In genomic region chr18:58858591-58859468, GRCh38 we compare ENCODE assay signal across 15 cellular contexts. TPM values are rescaled to one million over a fixed set of nuclear protein-coding genes. Genes with fewer than 3 reads are reported as not detected.
A peak's percentile ranks its signal among the peaks of the same experiment; 100 is the strongest.
DNase-seq lines count a peak whose midpoint lies in the region; ATAC-seq and TF ChIP-seq lines count a peak whose summit lies in the region.
"Had no signal": no experiment of that assay in that cellular context is flagged by ENCODE, and none has a peak within 500 bp of the region (broad histone marks: within the 10 kb centered on the region; RNA-seq: fewer than 3 reads in every experiment).

No MANE protein-coding gene starts in this region.

- H3K79me1 ChIP-seq in mesendoderm (ENCODE audit: low read length): peaks cover 1% of the 10 kb centered on the region

- WGBS in mesendoderm (ENCODE audit: extremely low coverage, insufficient coverage, low lambda C conversion rate): no CpG with 5 or more reads among the region's 11 CpGs
- WGBS in thyroid gland, 2 donors: 79 to 81% methylated on average over 11 of the region's 11 CpGs

- no peak for TF ChIP-seq POLR2A in thyroid gland (IDR thresholded peaks at IDR 0.05)

- H3K36me3 ChIP-seq in MG63 (no peaks in the 10 kb centered on the region), mesendoderm (ENCODE audit: control insufficient read depth, insufficient read depth, low read length) (no peaks in the 10 kb centered on the region), thyroid gland (no peaks in the 10 kb centered on the region)

- H3K4me2 ChIP-seq in mesendoderm (ENCODE audit: low read length): no peak overlapping the region

- H3K27me3 ChIP-seq in MG63: no peaks in the 10 kb centered on the region
- no peaks in the 10 kb centered on the region for H3K27me3 ChIP-seq in mesendoderm (ENCODE audit: insufficient read depth, low read length, poor library complexity)
- no peaks in the 10 kb centered on the region for H3K27me3 ChIP-seq in thyroid gland

- H3K4me1 Mint-ChIP-seq in endothelial cell (ENCODE audit: unreplicated experiment): peaks cover 46% of the 10 kb centered on the region

- H3K4me3 ChIP-seq in MG63 (no peak overlapping the region), mesendoderm (ENCODE audit: low read length) (no peak overlapping the region), thyroid gland (replicated peaks in 1 of 3) (no peak overlapping the region)

- DNase-seq in MG63 (peak; percentile 76), endothelial cell (ENCODE audit: low spot score) (no peak), mesendoderm (no peak), thyroid gland (peak; percentile 19 to 32), A172 (ENCODE audit: low spot score) (no peak)
- DNase-seq: Caco-2; NCI-H524; stimulated activated CD4-positive, alpha-beta T cell treated with anti-CD3 and anti-CD28 coated beads, Interleukin-15, amount 100 ng/mL, for 24 hours had no signal

- H3K9me3 ChIP-seq in MG63: peaks cover 3% of the 10 kb centered on the region
- no peaks in the 10 kb centered on the region for H3K9me3 ChIP-seq in thyroid gland
- H3K9me3 ChIP-seq: Caco-2 had no signal

- no peak overlapping the region for H2BK120ac ChIP-seq in mesendoderm (ENCODE audit: low read depth, low read length)

- H2AK5ac ChIP-seq in mesendoderm (ENCODE audit: low read length): peak overlapping the region; percentile 80

- peak overlapping the region; percentile 1 for H3K4me3 Mint-ChIP-seq in endothelial cell (ENCODE audit: unreplicated experiment)
- H3K4me3 Mint-ChIP-seq: mesothelial cell of epicardium; stimulated activated naive CD8-positive, alpha-beta T cell treated with anti-CD3 and anti-CD28 coated beads, Interleukin-15, Interleukin-2, amounts not matched to agents 100 ng/mL and 50 ng/mL, for 24 hours had no signal

- peak overlapping the region; percentile 20 for H3K56ac ChIP-seq in mesendoderm (ENCODE audit: low read length)

- peak overlapping the region; percentile 26 for H2BK5ac ChIP-seq in mesendoderm (ENCODE audit: low read length)

- TF ChIP-seq CTCF in endothelial cell (IDR thresholded peaks at IDR 0.05; ENCODE audit: unreplicated experiment) (no peak), thyroid gland (IDR thresholded peaks at IDR 0.05) (no peak)

- ATAC-seq in GM18520 (IDR thresholded peaks at IDR 0.05; ENCODE audit: unreplicated experiment): no peak
- ATAC-seq in HG03139 (IDR thresholded peaks at IDR 0.05; ENCODE audit: unreplicated experiment): no peak
- no peak for ATAC-seq in GM21447 (IDR thresholded peaks at IDR 0.05; ENCODE audit: unreplicated experiment)
- ATAC-seq: esophagus mucosa, HepG2 had no signal

- H3K27me3 Mint-ChIP-seq in endothelial cell (ENCODE audit: unreplicated experiment): peaks cover 11% of the 10 kb centered on the region

- H3K23ac ChIP-seq in mesendoderm (ENCODE audit: low read length): no peak overlapping the region

- H3K9me3 Mint-ChIP-seq in endothelial cell (ENCODE audit: unreplicated experiment): no peaks in the 10 kb centered on the region
- H3K9me3 Mint-ChIP-seq: mesothelial cell of epicardium; stimulated activated naive CD8-positive, alpha-beta T cell treated with anti-CD3 and anti-CD28 coated beads, Interleukin-15, Interleukin-2, amounts not matched to agents 100 ng/mL and 50 ng/mL, for 24 hours had no signal

- H3K4me1 ChIP-seq in mesendoderm (ENCODE audit: control insufficient read depth, low read depth, low read length) (peaks cover 19% of the 10 kb centered on the region), thyroid gland (peaks cover 37 to 44% of the 10 kb centered on the region in 2 donors)
- H3K4me1 ChIP-seq: Caco-2 had no signal

- no peak overlapping the region for H3K9ac ChIP-seq in mesendoderm (ENCODE audit: low read length)

- no peak overlapping the region for H3K27ac Mint-ChIP-seq in endothelial cell (ENCODE audit: unreplicated experiment)
- H3K27ac Mint-ChIP-seq: stimulated activated naive CD8-positive, alpha-beta T cell treated with anti-CD3 and anti-CD28 coated beads, Interleukin-15, Interleukin-2, amounts not matched to agents 100 ng/mL and 50 ng/mL, for 24 hours had no signal

- H3K27ac ChIP-seq in mesendoderm (ENCODE audit: low read depth, low read length): no peak overlapping the region
- peak overlapping the region; percentile 74 to 99 (median 96) for H3K27ac ChIP-seq in thyroid gland

- no peaks in the 10 kb centered on the region for H3K36me3 Mint-ChIP-seq in endothelial cell (ENCODE audit: low read depth, unreplicated experiment)
- H3K36me3 Mint-ChIP-seq: mesothelial cell of epicardium had no signal

- peak overlapping the region; percentile 71 for H3K4ac ChIP-seq in mesendoderm (ENCODE audit: low read depth, low read length)

- H3K79me2 ChIP-seq in mesendoderm (ENCODE audit: control insufficient read depth, insufficient read depth, low read length): peaks cover 4% of the 10 kb centered on the region

- H3K18ac ChIP-seq in mesendoderm (ENCODE audit: low read length): peak overlapping the region; percentile 13

- peak overlapping the region; percentile 96 for H2BK15ac ChIP-seq in mesendoderm (replicated peaks; ENCODE audit: low read depth)

- intact Hi-C loops in thyroid gland (cut with DNase I): loop anchor here (10.0 kb wide), 1 partner anchor 196 kb away; no protein-coding TSS in a partner anchor

- no peak overlapping the region for H4K8ac ChIP-seq in mesendoderm (ENCODE audit: low read depth, low read length)

- peak overlapping the region; percentile 40 for H4K5ac ChIP-seq in mesendoderm (ENCODE audit: low read length)

RNA-seq across cellular contexts. Expression of gene ZNF532, which starts 5.8 kb away (rescaled TPM):
- 18.6 and 20.2 TPM in 2 replicates for total RNA-seq in MG63 (2014; rRNA removed; shearing (Covaris generic); ENCODE audit: low replicate concordance)
- total RNA-seq in endothelial cell (ENCODE audit: unreplicated experiment): 178 TPM
- 91.0 TPM for polyA plus RNA-seq in mesendoderm (2013, experiment 1 of 2)
- 94.4 TPM for polyA plus RNA-seq in mesendoderm (2013, experiment 2 of 2)
- total RNA-seq in thyroid gland: 100 to 1,000 TPM in 3 of 4 donors, 10 to 100 TPM in 1; 80.2 to 111 (median 109) TPM
- total RNA-seq in A172 (2014; rRNA removed; shearing (Covaris generic)): 12.2 and 13.5 TPM in 2 replicates
- total RNA-seq: HepG2 had no signal
- polyA plus RNA-seq: HepG2 had no signal

Comparison
In these comparisons a context has a peak if more than half of its experiments do, and no peak if none do; other contexts are left out.
1. DNase-seq: peak in MG63 (single experiment) and thyroid gland (2 of 2); none in endothelial cell (single experiment), mesendoderm (single experiment) and A172 (single experiment).